Comparison of ENCODE assay signal across 1 cellular context in the genomic region with DNA sequence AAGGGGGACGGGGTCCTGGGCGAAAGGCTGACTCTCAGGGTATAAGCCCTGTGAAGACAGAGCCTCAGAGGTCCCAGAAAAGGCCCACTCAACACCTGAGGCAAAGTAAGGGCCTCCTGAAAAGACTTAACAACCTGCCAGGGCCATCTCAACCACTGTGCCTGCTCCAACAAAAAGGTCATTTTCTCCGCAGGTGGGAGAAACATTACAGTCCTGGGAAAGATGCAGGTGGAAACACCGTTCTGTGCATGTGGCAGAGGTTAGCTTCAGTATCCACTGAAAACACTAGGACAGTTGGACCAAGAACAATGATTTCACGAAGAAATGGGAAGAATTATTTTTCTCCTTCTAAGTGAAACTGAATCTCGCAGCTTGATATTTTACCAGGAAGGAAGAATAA.
TF ChIP-seq lines count a peak whose summit lies in the region.

No MANE protein-coding gene starts in this region.

TF ChIP-seq in H1, 55 proteins besides CTCF, POLR2A, EP300 and RAD21:
- TF ChIP-seq SRF (IDR thresholded peaks at IDR 0.05; ENCODE audit: low read depth, low read length) = no peak
- no peak for TF ChIP-seq JUND (IDR thresholded peaks at IDR 0.05; ENCODE audit: low read length)
- TF ChIP-seq BACH1 (IDR thresholded peaks at IDR 0.05; ENCODE audit: low read length) = no peak
- no peak for TF ChIP-seq SP4 (IDR thresholded peaks at IDR 0.05; ENCODE audit: low read length)
